In the genomic region with DNA sequence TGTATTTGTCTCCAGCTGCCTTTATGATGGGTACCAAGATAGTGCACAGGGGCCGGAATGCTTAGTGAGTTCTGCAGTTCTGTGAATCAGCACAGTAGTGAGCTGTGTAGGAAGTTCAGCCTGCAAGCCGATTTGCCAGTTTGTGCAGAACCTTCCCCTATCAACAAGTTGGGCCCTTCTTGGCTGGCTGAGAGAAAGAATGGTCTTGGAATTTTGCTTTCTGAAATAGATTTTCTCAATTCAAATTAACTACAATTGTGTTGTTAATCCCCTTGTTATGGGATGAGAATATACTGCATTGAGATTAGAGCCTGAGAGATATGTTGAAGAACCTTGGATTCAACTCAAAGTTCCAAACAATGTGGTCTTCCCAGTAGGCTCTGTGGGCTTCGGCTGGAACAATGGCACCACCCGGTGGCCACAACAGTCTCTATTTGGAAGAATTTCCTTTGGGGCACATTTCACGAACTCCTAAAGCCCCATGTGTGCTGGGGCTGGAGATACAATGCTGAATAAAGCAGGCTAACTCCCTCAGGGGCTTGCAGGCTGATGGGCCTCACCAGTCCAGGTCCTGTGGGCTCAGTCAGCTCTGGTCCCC, we compare ENCODE assay signal across 8 cellular contexts. TPM values are rescaled to one million over a fixed set of nuclear protein-coding genes. Genes with fewer than 3 reads are reported as not detected.
DNase-seq lines count a peak whose midpoint lies in the region; ATAC-seq and TF ChIP-seq lines count a peak whose summit lies in the region.

No MANE protein-coding gene starts in this region.

- H3K79me2 ChIP-seq in trophoblast cell (ENCODE audit: control insufficient read depth, insufficient read depth, low read length, poor library complexity): no peaks in the 10 kb centered on the region

- no peaks in the 10 kb centered on the region for H3K36me3 Mint-ChIP-seq in natural killer cell
- H3K36me3 Mint-ChIP-seq in naive thymus-derived CD8-positive, alpha-beta T cell: no peaks in the 10 kb centered on the region

- no peak overlapping the region for H3K4ac ChIP-seq in trophoblast cell (ENCODE audit: low read depth, low read length)

- H2BK12ac ChIP-seq in trophoblast cell (ENCODE audit: low read length): no peak overlapping the region

- H3K9ac ChIP-seq in trophoblast cell (ENCODE audit: low read length): no peak overlapping the region

- H3K4me2 ChIP-seq in trophoblast cell (ENCODE audit: low read length): no peak overlapping the region

- intact Hi-C loops in natural killer cell (cut with micrococcal nuclease): loop anchor here (10.0 kb wide), 1 partner anchor 1312 kb away; no protein-coding TSS in a partner anchor

- peaks cover 13 to 16% of the 10 kb centered on the region in 2 donors for H3K27me3 Mint-ChIP-seq in natural killer cell (ENCODE audit: low read depth in 2 of 2)
- peaks cover 0 to 14% (median 9%) of the 10 kb centered on the region in 5 donors for H3K27me3 Mint-ChIP-seq in naive thymus-derived CD8-positive, alpha-beta T cell

- no peak overlapping the region for H3K14ac ChIP-seq in trophoblast cell (ENCODE audit: low read length)

- no peak overlapping the region for H2BK5ac ChIP-seq in trophoblast cell (ENCODE audit: low read depth, low read length, poor library complexity)

- no peak overlapping the region for H4K91ac ChIP-seq in trophoblast cell (ENCODE audit: low read depth, low read length)

- POLR2A ChIA-PET in naive thymus-derived CD8-positive, alpha-beta T cell (lab: Charles Lee): no interaction called here

- H3K27ac Mint-ChIP-seq in natural killer cell: no peak overlapping the region
- peak overlapping the region in 1 of 10 donors; percentile 60 for H3K27ac Mint-ChIP-seq in naive thymus-derived CD8-positive, alpha-beta T cell

- H3K4me3 ChIP-seq in LNCaP clone FGC (ENCODE audit: low read depth, low read length): no peak overlapping the region
- H3K4me3 ChIP-seq in trophoblast cell (ENCODE audit: low read depth, low read length): no peak overlapping the region

- peak; percentile 30 for DNase-seq in NCI-H510A treated with DMSO at 0.1 percent for 48 hours (lab: John Stamatoyannopoulos, UW)
- no peak for DNase-seq in NCI-H510A (lab: John Stamatoyannopoulos, UW)
- peak; percentile 11 for DNase-seq in LNCaP clone FGC (ENCODE audit: low read depth)
- peak; percentile 66 for DNase-seq in SK-MEL-5 (ENCODE audit: low read depth, low spot score)
- DNase-seq in foreskin keratinocyte: peak in 1 of 2 donors; percentile 35
- DNase-seq in trophoblast cell: peak; percentile 44 to 82
- no peak for DNase-seq in natural killer cell
- no peak for DNase-seq in naive thymus-derived CD8-positive, alpha-beta T cell

- H3K23ac ChIP-seq in trophoblast cell (ENCODE audit: low read length): no peak overlapping the region

- no peak overlapping the region for H4K8ac ChIP-seq in trophoblast cell (ENCODE audit: low read depth, low read length)

- whole genome bisulfite sequencing in trophoblast cell (ENCODE audit: extremely low coverage, insufficient coverage, insufficient read length): no CpG with 5 or more reads among the region's 5 CpGs

- no peak overlapping the region for H3K4me3 Mint-ChIP-seq in natural killer cell
- H3K4me3 Mint-ChIP-seq in naive thymus-derived CD8-positive, alpha-beta T cell: no peak overlapping the region

- H3K79me1 ChIP-seq in trophoblast cell (ENCODE audit: low read length): no peaks in the 10 kb centered on the region

- H3K27ac ChIP-seq in foreskin keratinocyte (no peak overlapping the region), trophoblast cell (ENCODE audit: low read depth, low read length) (no peak overlapping the region)

- no peaks in the 10 kb centered on the region for H3K4me1 ChIP-seq in foreskin keratinocyte
- peaks cover 0 to 4% of the 10 kb centered on the region in 2 experiments for H3K4me1 ChIP-seq in trophoblast cell (ENCODE audit: control insufficient read depth in 1 of 2, insufficient read depth in 2 of 2, low read length in 2 of 2)

- H3K36me3 ChIP-seq in trophoblast cell (ENCODE audit: control insufficient read depth in 1 of 2, insufficient read depth in 2 of 2, low read length in 2 of 2): no peaks in the 10 kb centered on the region

- H4K12ac ChIP-seq in trophoblast cell (ENCODE audit: low read depth, low read length): no peak overlapping the region

- no peak overlapping the region for H2AK5ac ChIP-seq in trophoblast cell (ENCODE audit: low read length)

- H3K27me3 ChIP-seq in foreskin keratinocyte (peaks cover 21% of the 10 kb centered on the region), trophoblast cell (ENCODE audit: insufficient read depth, low read length) (no peaks in the 10 kb centered on the region)

- H2BK120ac ChIP-seq in trophoblast cell (ENCODE audit: insufficient read depth, low read length, poor library complexity): no peak overlapping the region

- in situ Hi-C loops in SK-MEL-5 (cut with HindIII; ENCODE audit: low pct_unique_long_range_greater_than_20kb, low sequenced_read_pairs): no loop called here

- peaks cover 5% of the 10 kb centered on the region for H3K9me3 ChIP-seq in trophoblast cell (ENCODE audit: insufficient read depth, low read depth, low read length)

- ATAC-seq in foreskin keratinocyte (peak; percentile 54), natural killer cell (no peak)
- ATAC-seq in naive thymus-derived CD8-positive, alpha-beta T cell: no peak

- no peak overlapping the region for H3K18ac ChIP-seq in trophoblast cell (ENCODE audit: low read length)

- no peaks in the 10 kb centered on the region for H3K4me1 Mint-ChIP-seq in natural killer cell
- H3K4me1 Mint-ChIP-seq in naive thymus-derived CD8-positive, alpha-beta T cell: peaks cover 1 to 6% (median 3%) of the 10 kb centered on the region in 4 donors

- TF ChIP-seq CTCF in LNCaP clone FGC (IDR thresholded peaks at IDR 0.05; ENCODE audit: control insufficient read depth, extremely low read depth, insufficient read depth) (peak; percentile 63), foreskin keratinocyte (conservative IDR thresholded peaks at IDR 0.05) (peak; percentile 80), natural killer cell (IDR thresholded peaks at IDR 0.05) (no peak)

- H2AFZ ChIP-seq in trophoblast cell (ENCODE audit: insufficient read depth, low read length, poor library complexity): no peak overlapping the region

- peaks cover 0 to 2% of the 10 kb centered on the region in 2 donors for H3K9me3 Mint-ChIP-seq in natural killer cell
- peaks cover 0 to 4% (median 0%) of the 10 kb centered on the region in 9 donors for H3K9me3 Mint-ChIP-seq in naive thymus-derived CD8-positive, alpha-beta T cell

RNA-seq across cellular contexts. Expression of gene TRIM42, which starts 59.1 kb away (rescaled TPM):
- not detected in 2 replicates for total RNA-seq in SK-MEL-5 (2014; rRNA removed; shearing (Covaris generic))
- polyA plus RNA-seq in SK-MEL-5 (2015; cell fraction: cytosol; rRNA removed): not detected in 2 replicates
- polyA plus RNA-seq in SK-MEL-5 (2015; cell fraction: nucleus; rRNA removed): not detected in 2 replicates
- total RNA-seq in foreskin keratinocyte (not detected in 2 replicates), natural killer cell (not detected)
- not detected in 2 replicates for polyA plus RNA-seq in foreskin keratinocyte
- polyA plus RNA-seq in trophoblast cell (2013): 0.01 and 0.03 TPM in 2 replicates
- total RNA-seq in naive thymus-derived CD8-positive, alpha-beta T cell: not detected
- not detected for polyA plus RNA-seq in naive thymus-derived CD8-positive, alpha-beta T cell

Comparison
In these comparisons a context has a peak if more than half of its experiments do, and no peak if none do; other contexts are left out.
1. DNase-seq: peak in NCI-H510A treated with DMSO at 0.1 percent for 48 hours (single experiment), LNCaP clone FGC (single experiment), SK-MEL-5 (single experiment) and trophoblast cell (2 of 2); none in NCI-H510A (single experiment), natural killer cell (single experiment) and naive thymus-derived CD8-positive, alpha-beta T cell (0 of 10).